Comparison of ENCODE assay signal across 10 cellular contexts in the genomic region with DNA sequence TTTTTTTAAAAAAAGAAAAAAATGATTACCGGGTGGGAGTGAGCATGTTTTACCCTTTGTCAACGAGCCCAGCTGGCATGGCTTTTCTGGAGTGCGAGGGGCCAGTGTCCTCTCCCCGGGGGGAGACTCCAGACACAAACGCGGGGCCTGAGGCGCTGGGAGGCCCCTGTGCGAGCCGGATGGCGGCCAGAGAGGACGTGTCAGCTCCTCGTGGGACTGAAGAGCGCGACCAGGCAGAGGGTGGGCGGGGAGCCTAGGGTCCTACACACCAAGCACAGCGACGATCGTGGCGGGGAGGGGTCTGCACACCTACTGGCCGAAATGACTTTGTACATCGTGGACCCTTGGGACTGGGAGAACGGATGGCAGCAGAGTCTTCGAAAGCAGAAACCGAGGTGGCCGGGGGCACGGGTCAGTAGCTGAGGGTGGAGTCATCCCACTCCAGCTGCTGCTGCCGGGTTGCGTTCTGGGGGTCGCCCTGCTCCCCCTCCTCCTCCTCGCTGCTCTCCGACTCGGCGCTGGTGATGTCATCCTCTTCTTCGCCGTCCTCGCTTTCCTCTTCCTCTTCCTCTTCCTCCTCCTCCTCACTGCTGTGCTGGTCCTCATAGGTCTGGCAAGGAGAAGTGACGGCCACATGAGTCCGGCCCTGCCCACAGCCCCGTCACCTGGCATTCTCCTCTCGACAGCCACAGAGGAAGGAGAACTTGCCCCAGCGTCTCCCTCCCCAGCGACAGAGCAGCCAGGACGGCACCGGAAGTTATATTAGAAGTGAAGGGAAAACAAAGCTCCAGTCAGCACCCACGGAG.
DNase-seq lines count a peak whose midpoint lies in the region; ATAC-seq and TF ChIP-seq lines count a peak whose summit lies in the region.
"Had no signal": no experiment of that assay in that cellular context is flagged by ENCODE, and none has a peak within 500 bp of the region (broad histone marks: within the 10 kb centered on the region; RNA-seq: fewer than 3 reads in every experiment).

No MANE protein-coding gene starts in this region.

- BruUV-seq in PC-3 (replicated peaks; lab: Mats Ljungman, UMichigan): TSS peak; percentile 36

- H3K4me2 ChIP-seq in PC-3 (ENCODE audit: low read length): no peak overlapping the region
- no peak overlapping the region for H3K4me2 ChIP-seq in osteoblast (ENCODE audit: insufficient read depth, low read length)

- TF ChIP-seq EP300 in ovary (IDR thresholded peaks at IDR 0.05): no peak

- POLR2A ChIA-PET in PC-3 (lab: Charles Lee; ENCODE audit: unreplicated experiment): no interaction called here

- peaks cover 54% of the 10 kb centered on the region for H3K36me3 ChIP-seq in GM06990 (ENCODE audit: control insufficient read depth, insufficient read depth, low read length)
- H3K36me3 ChIP-seq in PC-3 (ENCODE audit: low read depth, low read length): peaks cover 40% of the 10 kb centered on the region
- H3K36me3 ChIP-seq in osteoblast (ENCODE audit: insufficient read depth, low read length): peaks cover 56% of the 10 kb centered on the region
- no peaks in the 10 kb centered on the region for H3K36me3 ChIP-seq in ovary
- H3K36me3 ChIP-seq in esophagus squamous epithelium: peaks cover 56 to 100% (median 76%) of the 10 kb centered on the region in 3 donors

- no peak for ATAC-seq in PC-3
- ATAC-seq in HG02678 (IDR thresholded peaks at IDR 0.05; ENCODE audit: unreplicated experiment): no peak

- H4K20me1 ChIP-seq in PC-3 (ENCODE audit: low read length): no peaks in the 10 kb centered on the region
- H4K20me1 ChIP-seq in osteoblast (ENCODE audit: insufficient read depth, low read length): no peaks in the 10 kb centered on the region

- intact Hi-C loops in PC-3 (cut with micrococcal nuclease): no loop called here
- intact Hi-C loops in ovary (cut with DNase I): no loop called here
- intact Hi-C loops in esophagus squamous epithelium (cut with DNase I): no loop called here

- peak overlapping the region; percentile 57 for H3K27ac Mint-ChIP-seq in endothelial cell (ENCODE audit: unreplicated experiment)

- H3K9me3 ChIP-seq in PC-3 (ENCODE audit: low read length) (no peaks in the 10 kb centered on the region), osteoblast (ENCODE audit: low read depth, low read length) (no peaks in the 10 kb centered on the region), ovary (no peaks in the 10 kb centered on the region), esophagus squamous epithelium (no peaks in the 10 kb centered on the region)

- H3K27ac ChIP-seq in PC-3 (ENCODE audit: low read length) (no peak overlapping the region), osteoblast (ENCODE audit: low read depth, low read length) (no peak overlapping the region), ovary (no peak overlapping the region), esophagus squamous epithelium (peak overlapping the region in 1 of 4 donors; percentile 3)

- no peaks in the 10 kb centered on the region for H3K9me2 ChIP-seq in PC-3 (replicated peaks; ENCODE audit: low read length)

- TF ChIP-seq POLR2A in ovary (IDR thresholded peaks at IDR 0.05) (no peak), esophagus squamous epithelium (IDR thresholded peaks at IDR 0.05) (no peak)

- H3K4me1 Mint-ChIP-seq in endothelial cell (ENCODE audit: unreplicated experiment): peaks cover 4% of the 10 kb centered on the region

- H3K4me1 ChIP-seq in PC-3 (ENCODE audit: insufficient read depth, low read length) (no peaks in the 10 kb centered on the region), osteoblast (ENCODE audit: insufficient read depth, low read length) (no peaks in the 10 kb centered on the region), ovary (ENCODE audit: insufficient read depth) (no peaks in the 10 kb centered on the region), esophagus squamous epithelium (no peaks in the 10 kb centered on the region)

- no peak overlapping the region for H3K4me3 ChIP-seq in GM06990 (replicated peaks; ENCODE audit: low read depth, low read length)
- H3K4me3 ChIP-seq in PC-3 (ENCODE audit: low read length): no peak overlapping the region
- no peak overlapping the region for H3K4me3 ChIP-seq in osteoblast (ENCODE audit: insufficient read depth, low read length)
- no peak overlapping the region for H3K4me3 ChIP-seq in ovary
- H3K4me3 ChIP-seq in esophagus squamous epithelium: no peak overlapping the region

- no peaks in the 10 kb centered on the region for H3F3A ChIP-seq in PC-3 (ENCODE audit: low read length, unreplicated experiment)

- H3K9ac ChIP-seq in PC-3 (ENCODE audit: low read length): no peak overlapping the region

- TF ChIP-seq CTCF in GM06990 (IDR thresholded peaks at IDR 0.05; ENCODE audit: insufficient read depth, low read length, poor library complexity, severe bottlenecking) (no peak), PC-3 (conservative IDR thresholded peaks at IDR 0.05; ENCODE audit: low read depth, low read length) (no peak), endothelial cell (IDR thresholded peaks at IDR 0.05; ENCODE audit: unreplicated experiment) (no peak), osteoblast (IDR thresholded peaks at IDR 0.05; ENCODE audit: extremely low read depth, low read depth, low read length) (no peak), ovary (IDR thresholded peaks at IDR 0.05) (no peak), esophagus squamous epithelium (IDR thresholded peaks at IDR 0.05) (no peak)

- H3K9me3 Mint-ChIP-seq in endothelial cell (ENCODE audit: unreplicated experiment): no peaks in the 10 kb centered on the region

- no peak overlapping the region for H2AFZ ChIP-seq in PC-3 (ENCODE audit: low read length)
- no peak overlapping the region for H2AFZ ChIP-seq in osteoblast (ENCODE audit: low read length)

- WGBS in ovary, 3 donors: 82 to 86% (median 83%) methylated on average over 45 of the region's 45 CpGs
- 68 to 80% methylated on average over 20 to 32 of the region's 45 CpGs for WGBS in esophagus squamous epithelium, 2 donors

- H3K4me3 Mint-ChIP-seq in endothelial cell (ENCODE audit: unreplicated experiment): peak overlapping the region; percentile 62

- H3K27me3 ChIP-seq in GM06990 (replicated peaks; ENCODE audit: control insufficient read depth, insufficient read depth, low read length): no peaks in the 10 kb centered on the region
- no peaks in the 10 kb centered on the region for H3K27me3 ChIP-seq in PC-3 (ENCODE audit: low read length)
- no peaks in the 10 kb centered on the region for H3K27me3 ChIP-seq in osteoblast (ENCODE audit: insufficient read depth, low read length)
- no peaks in the 10 kb centered on the region for H3K27me3 ChIP-seq in ovary
- no peaks in the 10 kb centered on the region for H3K27me3 ChIP-seq in esophagus squamous epithelium

- CTCF ChIA-PET in PC-3 (lab: Charles Lee): no interaction called here

- peaks cover 59% of the 10 kb centered on the region for H3K36me3 Mint-ChIP-seq in endothelial cell (ENCODE audit: low read depth, unreplicated experiment)

- H3K27me3 Mint-ChIP-seq in endothelial cell (ENCODE audit: unreplicated experiment): peaks cover 10% of the 10 kb centered on the region

- H3K79me2 ChIP-seq in PC-3 (ENCODE audit: low read length): no peaks in the 10 kb centered on the region
- no peaks in the 10 kb centered on the region for H3K79me2 ChIP-seq in osteoblast (ENCODE audit: insufficient read depth, low read length)

- DNase-seq in GM06990 (ENCODE audit: extremely low read depth, insufficient read length): peak; percentile 24
- no peak for DNase-seq in PC-3
- DNase-seq in endothelial cell (ENCODE audit: low spot score): no peak
- DNase-seq in osteoblast (ENCODE audit: insufficient read length, low spot score, missing footprints): peak; percentile 59
- no peak for DNase-seq in ecto neural progenitor cell (ENCODE audit: low spot score)
- no peak for DNase-seq in ovary
- DNase-seq in esophagus squamous epithelium (lab: John Stamatoyannopoulos, UW): no peak
- DNase-seq: kidney glomerular epithelial cell, T-helper 9 cell had no signal

Comparison
In these comparisons a context has a peak if more than half of its experiments do, and no peak if none do; other contexts are left out.
1. DNase-seq: peak in GM06990 (single experiment) and osteoblast (single experiment); none in PC-3 (single experiment), endothelial cell (single experiment), ecto neural progenitor cell (single experiment), ovary (0 of 5) and esophagus squamous epithelium (single experiment).